12 cellular contexts compared by ENCODE assay signal in the genomic region with DNA sequence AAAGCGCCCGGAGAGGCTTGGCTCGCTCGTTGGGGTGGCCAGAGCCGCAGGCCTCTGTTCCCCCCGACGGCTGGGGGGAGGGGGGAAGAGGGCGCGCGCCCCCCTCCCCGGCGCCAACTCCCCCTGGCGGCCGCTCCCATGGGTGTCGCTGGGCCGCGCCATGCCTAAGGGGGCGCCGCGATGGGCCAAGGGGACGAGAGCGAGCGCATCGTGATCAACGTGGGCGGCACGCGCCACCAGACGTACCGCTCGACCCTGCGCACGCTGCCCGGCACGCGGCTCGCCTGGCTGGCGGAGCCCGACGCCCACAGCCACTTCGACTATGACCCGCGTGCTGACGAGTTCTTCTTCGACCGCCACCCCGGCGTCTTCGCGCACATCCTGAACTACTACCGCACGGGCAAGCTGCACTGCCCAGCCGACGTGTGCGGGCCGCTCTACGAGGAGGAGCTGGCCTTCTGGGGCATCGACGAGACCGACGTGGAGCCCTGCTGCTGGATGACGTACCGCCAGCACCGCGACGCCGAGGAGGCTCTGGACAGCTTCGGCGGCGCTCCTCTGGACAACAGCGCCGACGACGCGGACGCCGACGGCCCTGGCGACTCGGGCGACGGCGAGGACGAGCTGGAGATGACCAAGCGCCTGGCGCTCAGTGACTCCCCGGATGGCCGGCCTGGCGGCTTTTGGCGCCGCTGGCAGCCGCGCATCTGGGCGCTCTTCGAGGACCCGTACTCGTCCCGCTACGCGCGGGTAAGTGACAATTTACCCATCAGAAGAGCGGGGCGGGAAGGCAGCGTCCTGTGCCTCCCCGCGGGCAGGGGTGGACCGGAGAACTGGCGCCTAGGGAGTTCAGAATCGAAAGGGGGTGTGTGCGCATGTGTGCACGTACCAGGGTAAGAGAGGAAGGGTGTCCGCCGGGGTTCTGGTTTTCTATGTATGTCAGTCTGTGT. TPM values are rescaled to one million over a fixed set of nuclear protein-coding genes. Genes with fewer than 3 reads are reported as not detected.
DNase-seq lines count a peak whose midpoint lies in the region; ATAC-seq and TF ChIP-seq lines count a peak whose summit lies in the region.
"Had no signal": no experiment of that assay in that cellular context is flagged by ENCODE, and none has a peak within 500 bp of the region (broad histone marks: within the 10 kb centered on the region; RNA-seq: fewer than 3 reads in every experiment).

No MANE protein-coding gene starts in this region.

- no peak overlapping the region for H2BK20ac ChIP-seq in IMR-90 (ENCODE audit: low read depth, low read length)

- H2BK15ac ChIP-seq in IMR-90 (ENCODE audit: low read depth, low read length): no peak overlapping the region

- H3K4me3 ChIP-seq in IMR-90 (ENCODE audit: insufficient read depth, low read depth, low read length): no peak overlapping the region
- peak overlapping the region in 1 of 4 donors; percentile 52 for H3K4me3 ChIP-seq in sigmoid colon

- H3K27ac Mint-ChIP-seq in activated T-helper 2 cell treated with anti-CD3 and anti-CD28 coated beads, Interferon-gamma antibody, Interleukin-2, Interleukin-4, amounts not matched to agents 10 μg/mL and 5 μg/mL and 100 μg/mL, durations not matched to agents 14 hours and 24 hours and 36 hours: no peak overlapping the region
- H3K27ac Mint-ChIP-seq in activated CD4-positive, alpha-beta T cell treated with anti-CD3 and anti-CD28 coated beads, Interleukin-2, amount 10 ng/mL, durations not matched to agents 24 days and 14 days: no peak overlapping the region
- H3K27ac Mint-ChIP-seq: activated naive CD4-positive, alpha-beta T cell treated with anti-CD3 and anti-CD28 coated beads, Interleukin-2, amount 50 U/mL, for 24 hours had no signal

- H4K91ac ChIP-seq in IMR-90 (ENCODE audit: insufficient read depth, low read depth, low read length): no peak overlapping the region

- 9% methylated on average over 62 of the region's 113 CpGs; no CpG with 5 or more reads in 1 of the 2 experiments for WGBS in IMR-90 (ENCODE audit: extremely low coverage in 2 of 2, insufficient read length in 1 of 2), 2 experiments
- 17 to 35% methylated on average over 113 of the region's 113 CpGs for WGBS in sigmoid colon, 2 donors

- H3K36me3 Mint-ChIP-seq in activated T-helper 2 cell treated with anti-CD3 and anti-CD28 coated beads, Interferon-gamma antibody, Interleukin-2, Interleukin-4, amounts not matched to agents 10 μg/mL and 5 μg/mL and 100 μg/mL, durations not matched to agents 14 hours and 24 hours and 36 hours (ENCODE audit: low read depth): no peaks in the 10 kb centered on the region
- no peaks in the 10 kb centered on the region for H3K36me3 Mint-ChIP-seq in activated CD4-positive, alpha-beta T cell treated with anti-CD3 and anti-CD28 coated beads, Interleukin-2, amount 10 ng/mL, durations not matched to agents 24 days and 14 days (ENCODE audit: low read depth)
- H3K36me3 Mint-ChIP-seq: activated naive CD4-positive, alpha-beta T cell treated with anti-CD3 and anti-CD28 coated beads, Interleukin-2, amount 50 U/mL, for 24 hours had no signal

- no peaks in the 10 kb centered on the region for H3K4me1 ChIP-seq in IMR-90 (ENCODE audit: control insufficient read depth, insufficient read depth, low read length)
- H3K4me1 ChIP-seq in foreskin keratinocyte: no peaks in the 10 kb centered on the region
- peaks cover 0 to 30% (median 26%) of the 10 kb centered on the region in 4 donors for H3K4me1 ChIP-seq in sigmoid colon

- CTCF ChIA-PET in IMR-90 (lab: Yijun Ruan, JAX): interaction anchor here (0.8 to 8.0 kb wide), 2 partner anchors 12 to 241 kb away, joined by 3 to 158 read pairs; no protein-coding TSS in a partner anchor

- H2BK120ac ChIP-seq in IMR-90 (ENCODE audit: low read depth, low read length): no peak overlapping the region

- H3K23ac ChIP-seq in IMR-90 (ENCODE audit: low read depth, low read length): no peak overlapping the region

- H3K27me3 ChIP-seq in IMR-90 (ENCODE audit: control insufficient read depth, insufficient read depth, low read length): peaks cover 70% of the 10 kb centered on the region
- H3K27me3 ChIP-seq in foreskin keratinocyte: peaks cover 73% of the 10 kb centered on the region
- peaks cover 37 to 74% (median 55%) of the 10 kb centered on the region in 3 donors for H3K27me3 ChIP-seq in sigmoid colon

- H3K9me3 ChIP-seq in IMR-90 (ENCODE audit: control insufficient read depth, insufficient read depth, low read length) (peaks cover 2% of the 10 kb centered on the region; the same call in 1 of the 2 replicates), sigmoid colon (no peaks in the 10 kb centered on the region)
- H3K9me3 ChIP-seq: esophagus squamous epithelium had no signal

- no peak overlapping the region for H3K14ac ChIP-seq in IMR-90 (replicated peaks; ENCODE audit: low read depth, low read length)

- in situ Hi-C loops in IMR-90 (cut with MboI; ENCODE audit: low sequenced_read_pairs): no loop called here

- no peak overlapping the region for H2AK5ac ChIP-seq in IMR-90 (ENCODE audit: low read depth, low read length)

- intact Hi-C loops in IMR-90 (cut with micrococcal nuclease) (loop anchor here (10.0 kb wide), 2 partner anchors 369 to 589 kb away; a partner anchor contains a TSS), sigmoid colon (cut with DNase I) (no loop called here)
- intact Hi-C loops in activated T-helper 2 cell treated with anti-CD3 and anti-CD28 coated beads, Interferon-gamma antibody, Interleukin-2, Interleukin-4, amounts not matched to agents 10 μg/mL and 5 μg/mL and 100 μg/mL, durations not matched to agents 14 hours and 24 hours and 36 hours (cut with micrococcal nuclease): loop anchor here (10.0 kb wide), 1 partner anchor 369 kb away; a partner anchor contains a TSS
- intact Hi-C loops in activated CD4-positive, alpha-beta T cell treated with anti-CD3 and anti-CD28 coated beads, Interleukin-2, amount 10 ng/mL, durations not matched to agents 24 days and 14 days (cut with micrococcal nuclease): loop anchor here (10.0 kb wide), 1 partner anchor 351 kb away; a partner anchor contains a TSS

- H3K9ac ChIP-seq in IMR-90 (ENCODE audit: low read depth, low read length): no peak overlapping the region

- no peaks in the 10 kb centered on the region for H3K79me1 ChIP-seq in IMR-90 (ENCODE audit: low read depth in 1 of 2, low read length in 2 of 2)

- DNase-seq in NCI-H446 (lab: John Stamatoyannopoulos, UW) (peak; percentile 13 to 26), NCI-H446 treated with DMSO at 0.1 percent for 48 hours (lab: John Stamatoyannopoulos, UW) (no peak), IMR-90 (no peak), foreskin keratinocyte (no peak), sigmoid colon (peak; percentile 53)
- no peak for DNase-seq in activated CD4-positive, alpha-beta T cell treated with anti-CD3 and anti-CD28 coated beads, Interleukin-2, amount 50 U/mL, for 1 hour
- no peak for DNase-seq in activated T-helper 2 cell treated with anti-CD3 and anti-CD28 coated beads, Interferon-gamma antibody, Interleukin-2, Interleukin-4, amounts not matched to agents 10 μg/mL and 5 μg/mL and 100 μg/mL, durations not matched to agents 14 hours and 24 hours and 36 hours (ENCODE audit: low spot score)
- no peak for DNase-seq in activated CD4-positive, alpha-beta T cell treated with anti-CD3 and anti-CD28 coated beads, Interleukin-2, amount 10 ng/mL, durations not matched to agents 24 days and 14 days
- DNase-seq: esophagus squamous epithelium, mesenchymal stem cell had no signal

- H3K27me3 Mint-ChIP-seq in activated T-helper 2 cell treated with anti-CD3 and anti-CD28 coated beads, Interferon-gamma antibody, Interleukin-2, Interleukin-4, amounts not matched to agents 10 μg/mL and 5 μg/mL and 100 μg/mL, durations not matched to agents 14 hours and 24 hours and 36 hours (ENCODE audit: low read depth): peaks cover 48% of the 10 kb centered on the region
- peaks cover 49% of the 10 kb centered on the region for H3K27me3 Mint-ChIP-seq in activated CD4-positive, alpha-beta T cell treated with anti-CD3 and anti-CD28 coated beads, Interleukin-2, amount 10 ng/mL, durations not matched to agents 24 days and 14 days

- no peak overlapping the region for H3K4me2 ChIP-seq in IMR-90 (ENCODE audit: low read depth, low read length)

- H3K4me3 Mint-ChIP-seq in activated T-helper 2 cell treated with anti-CD3 and anti-CD28 coated beads, Interferon-gamma antibody, Interleukin-2, Interleukin-4, amounts not matched to agents 10 μg/mL and 5 μg/mL and 100 μg/mL, durations not matched to agents 14 hours and 24 hours and 36 hours (ENCODE audit: low read depth): no peak overlapping the region
- no peak overlapping the region for H3K4me3 Mint-ChIP-seq in activated CD4-positive, alpha-beta T cell treated with anti-CD3 and anti-CD28 coated beads, Interleukin-2, amount 10 ng/mL, durations not matched to agents 24 days and 14 days
- H3K4me3 Mint-ChIP-seq: activated naive CD4-positive, alpha-beta T cell treated with anti-CD3 and anti-CD28 coated beads, Interleukin-2, amount 50 U/mL, for 24 hours had no signal

- dilution Hi-C loops in IMR-90 (cut with HindIII; ENCODE audit: low sequenced_read_pairs, unreplicated experiment): loop anchor here (25.0 kb wide), 1 partner anchor 251 kb away; no protein-coding TSS in a partner anchor

- no TSS peak for BruUV-seq in IMR-90 (replicated peaks; lab: Mats Ljungman, UMichigan)

- H2AK9ac ChIP-seq in IMR-90 (replicated peaks; ENCODE audit: low read depth, low read length, poor library complexity): no peak overlapping the region

- no peak for ATAC-seq in IMR-90 (ENCODE audit: low read depth)
- no peak for ATAC-seq in foreskin keratinocyte

- H2BK5ac ChIP-seq in IMR-90 (ENCODE audit: low read depth, low read length, poor library complexity, severe bottlenecking): no peak overlapping the region

- no peak overlapping the region for H4K5ac ChIP-seq in IMR-90 (ENCODE audit: low read depth, low read length)

- TF ChIP-seq RAD21 in IMR-90 (IDR thresholded peaks at IDR 0.05; ENCODE audit: low read length): no peak

- no peaks in the 10 kb centered on the region for H3K9me1 ChIP-seq in IMR-90 (ENCODE audit: insufficient read depth, low read length)

- 0 out of 2 replicates have a peak, but pooled peaks cover 6% of the 10 kb centered on the region for H4K20me1 ChIP-seq in IMR-90 (ENCODE audit: insufficient read depth, low read length)

- TF ChIP-seq EP300 in sigmoid colon (IDR thresholded peaks at IDR 0.05): no peak

- POLR2A ChIA-PET in IMR-90 (lab: Charles Lee; ENCODE audit: unreplicated experiment): no interaction called here

- H3K56ac ChIP-seq in IMR-90 (ENCODE audit: extremely low read depth, insufficient read depth, low read length): no peak overlapping the region

- 0 out of 2 replicates have a peak, but pooled peaks have one; percentile 20 for TF ChIP-seq CTCF in IMR-90 (conservative IDR thresholded peaks at IDR 0.05; ENCODE audit: low read depth, low read length)
- TF ChIP-seq CTCF in foreskin keratinocyte (conservative IDR thresholded peaks at IDR 0.05): peak; percentile 32
- TF ChIP-seq CTCF in sigmoid colon (IDR thresholded peaks at IDR 0.05): no peak

- H2AFZ ChIP-seq in IMR-90 (replicated peaks; ENCODE audit: low read length, poor library complexity): no peak overlapping the region

- H3K27ac ChIP-seq in IMR-90 (ENCODE audit: insufficient read depth, low read length) (no peak overlapping the region), foreskin keratinocyte (no peak overlapping the region), sigmoid colon (no peak overlapping the region)
- H3K27ac ChIP-seq: esophagus squamous epithelium had no signal

- no peak overlapping the region for H4K8ac ChIP-seq in IMR-90 (ENCODE audit: low read depth in 2 of 2, low read length in 2 of 2)

- TF ChIP-seq POLR2A in IMR-90 (IDR thresholded peaks at IDR 0.05; ENCODE audit: low read depth, low read length) (no peak), sigmoid colon (IDR thresholded peaks at IDR 0.05) (no peak)

- H3K4ac ChIP-seq in IMR-90 (ENCODE audit: low read depth, low read length): no peak overlapping the region

- H3K4me1 Mint-ChIP-seq in activated T-helper 2 cell treated with anti-CD3 and anti-CD28 coated beads, Interferon-gamma antibody, Interleukin-2, Interleukin-4, amounts not matched to agents 10 μg/mL and 5 μg/mL and 100 μg/mL, durations not matched to agents 14 hours and 24 hours and 36 hours (ENCODE audit: low read depth): no peaks in the 10 kb centered on the region
- H3K4me1 Mint-ChIP-seq in activated CD4-positive, alpha-beta T cell treated with anti-CD3 and anti-CD28 coated beads, Interleukin-2, amount 10 ng/mL, durations not matched to agents 24 days and 14 days: peaks cover 4% of the 10 kb centered on the region

- no peaks in the 10 kb centered on the region for H3K36me3 ChIP-seq in IMR-90 (ENCODE audit: control insufficient read depth, insufficient read depth, low read length)
- H3K36me3 ChIP-seq in sigmoid colon: no peaks in the 10 kb centered on the region
- H3K36me3 ChIP-seq: esophagus squamous epithelium had no signal

- no peak overlapping the region for H3K18ac ChIP-seq in IMR-90 (ENCODE audit: low read depth, low read length)

- no peaks in the 10 kb centered on the region for H3K9me3 Mint-ChIP-seq in activated T-helper 2 cell treated with anti-CD3 and anti-CD28 coated beads, Interferon-gamma antibody, Interleukin-2, Interleukin-4, amounts not matched to agents 10 μg/mL and 5 μg/mL and 100 μg/mL, durations not matched to agents 14 hours and 24 hours and 36 hours
- H3K9me3 Mint-ChIP-seq in activated CD4-positive, alpha-beta T cell treated with anti-CD3 and anti-CD28 coated beads, Interleukin-2, amount 10 ng/mL, durations not matched to agents 24 days and 14 days: no peaks in the 10 kb centered on the region
- H3K9me3 Mint-ChIP-seq: activated naive CD4-positive, alpha-beta T cell treated with anti-CD3 and anti-CD28 coated beads, Interleukin-2, amount 50 U/mL, for 24 hours had no signal

RNA-seq across cellular contexts. Expression of a gene that starts 1.5 kb away (rescaled TPM):
- not detected in 2 replicates for total RNA-seq in IMR-90 (2012; rRNA removed)
- polyA plus RNA-seq in IMR-90 (2012; rRNA removed): 0.03 and 0.11 TPM in 2 replicates
- 0.02 and 0.10 TPM in 2 replicates for polyA plus RNA-seq in IMR-90 (2012; cell fraction: cytosol; rRNA removed)
- polyA plus RNA-seq in IMR-90 (2012; cell fraction: nucleus; rRNA removed; ENCODE audit: low replicate concordance): 0.11 and 0.22 TPM in 2 replicates
- not detected in 2 replicates for total RNA-seq in foreskin keratinocyte
- polyA plus RNA-seq in foreskin keratinocyte: not detected in 2 replicates
- 1 to 10 TPM in 1 of 4 donors, under 1 TPM in 2, not detected in 1; 0.36 to 1.9 (median 0.54) TPM for total RNA-seq in sigmoid colon
- under 1 TPM in 1 of 3 donors, not detected in 2; 0.42 TPM for polyA plus RNA-seq in sigmoid colon
- total RNA-seq in activated T-helper 2 cell treated with anti-CD3 and anti-CD28 coated beads, Interferon-gamma antibody, Interleukin-2, Interleukin-4, amounts not matched to agents 10 μg/mL and 5 μg/mL and 100 μg/mL, durations not matched to agents 14 hours and 24 hours and 36 hours: not detected in 2 replicates
- total RNA-seq in activated CD4-positive, alpha-beta T cell treated with anti-CD3 and anti-CD28 coated beads, Interleukin-2, amount 10 ng/mL, durations not matched to agents 24 days and 14 days: not detected in 2 replicates
- total RNA-seq: esophagus squamous epithelium had no signal

RNA-seq across cellular contexts. Expression of a gene that starts 16.7 kb away (rescaled TPM):
- total RNA-seq in IMR-90 (2012; rRNA removed) (not detected in 2 replicates), foreskin keratinocyte (not detected in 2 replicates), sigmoid colon (not detected)
- polyA plus RNA-seq in IMR-90 (2012; rRNA removed) (not detected in 2 replicates), foreskin keratinocyte (not detected in 2 replicates), sigmoid colon (not detected)
- polyA plus RNA-seq in IMR-90 (2012; cell fraction: cytosol; rRNA removed): not detected in 2 replicates
- polyA plus RNA-seq in IMR-90 (2012; cell fraction: nucleus; rRNA removed; ENCODE audit: low replicate concordance): not detected in 2 replicates
- total RNA-seq in activated T-helper 2 cell treated with anti-CD3 and anti-CD28 coated beads, Interferon-gamma antibody, Interleukin-2, Interleukin-4, amounts not matched to agents 10 μg/mL and 5 μg/mL and 100 μg/mL, durations not matched to agents 14 hours and 24 hours and 36 hours: not detected in 2 replicates
- total RNA-seq in activated CD4-positive, alpha-beta T cell treated with anti-CD3 and anti-CD28 coated beads, Interleukin-2, amount 10 ng/mL, durations not matched to agents 24 days and 14 days: not detected in 2 replicates
- total RNA-seq: esophagus squamous epithelium had no signal
- polyA plus RNA-seq: urinary bladder had no signal

Comparison
In these comparisons a context has a peak if more than half of its experiments do, and no peak if none do; other contexts are left out.
1. DNase-seq: peak in NCI-H446 (2 of 2) and sigmoid colon (single experiment); none in NCI-H446 treated with DMSO at 0.1 percent for 48 hours (single experiment), IMR-90 (single experiment), foreskin keratinocyte (0 of 2), activated CD4-positive, alpha-beta T cell treated with anti-CD3 and anti-CD28 coated beads, Interleukin-2, amount 50 U/mL, for 1 hour (single experiment), activated T-helper 2 cell treated with anti-CD3 and anti-CD28 coated beads, Interferon-gamma antibody, Interleukin-2, Interleukin-4, amounts not matched to agents 10 μg/mL and 5 μg/mL and 100 μg/mL, durations not matched to agents 14 hours and 24 hours and 36 hours (single experiment) and activated CD4-positive, alpha-beta T cell treated with anti-CD3 and anti-CD28 coated beads, Interleukin-2, amount 10 ng/mL, durations not matched to agents 24 days and 14 days (single experiment).
2. CTCF ChIP-seq: peak in IMR-90 (single experiment) and foreskin keratinocyte (single experiment); none in sigmoid colon (0 of 4).